30 cellular contexts compared by ENCODE assay signal in genomic region chr21:15037894-15038293, GRCh38. TPM values are rescaled to one million over a fixed set of nuclear protein-coding genes. Genes with fewer than 3 reads are reported as not detected.
"Had no signal": no experiment of that assay in that cellular context is flagged by ENCODE, and none has a peak within 500 bp of the region (broad histone marks: within the 10 kb centered on the region; RNA-seq: fewer than 3 reads in every experiment).

No MANE protein-coding gene starts in this region.

- H3K4me1 ChIP-seq: breast epithelium had no signal

- H3K27me3 ChIP-seq: adrenal gland, body of pancreas, breast epithelium had no signal

- H3K27ac ChIP-seq: adrenal gland, body of pancreas, breast epithelium, WERI-Rb-1 had no signal

- H3K4me2 ChIP-seq: PC-9 had no signal

- FAIRE-seq: astrocyte, K562 had no signal

- H3K9me3 ChIP-seq: adrenal gland, body of pancreas, breast epithelium had no signal

- H2AFZ ChIP-seq: PC-9 had no signal

- DNase-seq: activated CD4-positive, alpha-beta memory T cell treated with anti-CD3 and anti-CD28 coated beads, Interleukin-2, amount 10 ng/mL, durations not matched to agents 7 days and 5 days; activated CD4-positive, alpha-beta T cell treated with anti-CD3 and anti-CD28 coated beads for 1 hour; activated CD4-positive, alpha-beta T cell treated with anti-CD3 and anti-CD28 coated beads for 48 hours; activated CD4-positive, CD25-positive, alpha-beta regulatory T cell; activated gamma-delta T cell treated with Interleukin-2 at 50 U/mL for 16 hours; activated naive CD4-positive, alpha-beta T cell treated with anti-CD3 and anti-CD28 coated beads for 36 hours; activated T-cell treated with anti-CD3 and anti-CD28 coated beads, Interleukin-2, amount 50 U/mL, for 24 hours; adrenal gland; body of pancreas; NCI-H1105; NCI-H1417 treated with DMSO at 0.1 percent for 48 hours; NCI-H187 treated with DMSO at 0.1 percent for 48 hours; NCI-H2081; NCI-H2171 treated with DMSO at 0.1 percent for 48 hours; NCI-H2227 treated with DMSO at 0.1 percent for 48 hours; NCI-H446; NCI-H510A treated with DMSO at 0.1 percent for 48 hours; NK-92 treated with Interleukin-12 subunit alpha and Interleukin-12 subunit beta, amount 100 ng/mL, for 24 hours; PC-9; Right ventricle myocardium superior; SW 1271; T-helper 1 cell; T-helper 2 cell; T-helper 9 cell; WERI-Rb-1 had no signal

- ATAC-seq: activated naive CD4-positive, alpha-beta T cell treated with anti-CD3 and anti-CD28 coated beads, Interleukin-2, amount 50 U/mL, for 72 hours; body of pancreas; K562 had no signal

- H3K4me3 ChIP-seq: adrenal gland, body of pancreas, breast epithelium, K562, PC-9 had no signal

- H3K36me3 ChIP-seq: adrenal gland, breast epithelium had no signal

RNA-seq across cellular contexts. Expression of gene NRIP1, which starts 26.9 kb away (rescaled TPM):
- total RNA-seq: OCI-LY7 had no signal
